Comparison of ENCODE assay signal across 22 cellular contexts in genomic region chr1:34879230-34879629, GRCh38. TPM values are rescaled to one million over a fixed set of nuclear protein-coding genes. Genes with fewer than 3 reads are reported as not detected.
"Had no signal": no experiment of that assay in that cellular context is flagged by ENCODE, and none has a peak within 500 bp of the region (broad histone marks: within the 10 kb centered on the region; RNA-seq: fewer than 3 reads in every experiment).

No MANE protein-coding gene starts in this region.

- H3K4me3 ChIP-seq: adrenal gland, breast epithelium, coronary artery, esophagus muscularis mucosa, gastroesophageal sphincter, heart left ventricle, lower lobe of right lung, sigmoid colon, thoracic aorta, upper lobe of left lung had no signal

- H3K4me1 ChIP-seq: adrenal gland, breast epithelium, esophagus muscularis mucosa, gastroesophageal sphincter, heart left ventricle, lower lobe of right lung, sigmoid colon, upper lobe of left lung had no signal

- H3K36me3 ChIP-seq: adrenal gland, breast epithelium, esophagus muscularis mucosa, gastroesophageal sphincter, heart left ventricle, lower lobe of right lung, sigmoid colon, thoracic aorta, upper lobe of left lung had no signal

- ATAC-seq: activated CD4-positive, alpha-beta T cell treated with anti-CD3 and anti-CD28 coated beads for 36 hours; activated naive CD4-positive, alpha-beta T cell treated with anti-CD3 and anti-CD28 coated beads, Interleukin-2, amount 50 U/mL, for 72 hours; gastroesophageal sphincter; heart left ventricle; lower lobe of right lung; natural killer cell treated with Interleukin-12 subunit alpha and Interleukin-12 subunit beta and Interleukin-15 and Interleukin-18, amount 100 ng/mL, for 72 hours; stimulated activated memory B cell treated with anti-CD40 and anti-IgM and Interleukin-4, amounts not matched to agents 10 μg/mL and 1 μg/mL and 100 μg/mL, for 72 hours had no signal

- H3K27ac Mint-ChIP-seq: activated CD4-positive, alpha-beta memory T cell treated with anti-CD3 and anti-CD28 coated beads, Interleukin-2, amount 10 ng/mL, durations not matched to agents 7 days and 5 days; activated CD4-positive, alpha-beta T cell treated with anti-CD3 and anti-CD28 coated beads for 36 hours; activated naive CD4-positive, alpha-beta T cell treated with anti-CD3 and anti-CD28 coated beads, Interleukin-2, amount 50 U/mL, for 72 hours; mesothelial cell of epicardium; natural killer cell treated with Interleukin-12 subunit alpha and Interleukin-12 subunit beta and Interleukin-15 and Interleukin-18, amount 100 ng/mL, for 72 hours; stimulated activated memory B cell treated with anti-CD40 and anti-IgM and Interleukin-4, amounts not matched to agents 10 μg/mL and 1 μg/mL and 100 μg/mL, for 72 hours; T-helper 2 cell treated with Interferon-gamma antibody and Interleukin-4, amounts not matched to agents 5 μg/mL and 100 μg/mL, for 36 hours had no signal

- H3K4me1 Mint-ChIP-seq: activated CD4-positive, alpha-beta memory T cell treated with anti-CD3 and anti-CD28 coated beads, Interleukin-2, amount 10 ng/mL, durations not matched to agents 7 days and 5 days; activated CD4-positive, alpha-beta T cell treated with anti-CD3 and anti-CD28 coated beads for 36 hours; mesothelial cell of epicardium; stimulated activated memory B cell treated with anti-CD40 and anti-IgM and Interleukin-4, amounts not matched to agents 10 μg/mL and 1 μg/mL and 100 μg/mL, for 72 hours had no signal

- DNase-seq: activated CD4-positive, alpha-beta memory T cell treated with anti-CD3 and anti-CD28 coated beads, Interleukin-2, amount 10 ng/mL, durations not matched to agents 7 days and 5 days; activated CD4-positive, alpha-beta T cell treated with anti-CD3 and anti-CD28 coated beads for 36 hours; activated effector memory CD4-positive, alpha-beta T cell treated with anti-CD3 and anti-CD28 coated beads, Interleukin-2, amount 50 U/mL, for 16 hours; activated T-cell treated with anti-CD3 and anti-CD28 coated beads, Interleukin-2, amount 50 U/mL, for 48 hours; adrenal gland; heart left ventricle; lower lobe of right lung; nucleus accumbens; sigmoid colon; stimulated activated CD4-positive, alpha-beta T cell treated with anti-CD3 and anti-CD28 coated beads, Interleukin-4, amount 100 ng/mL, for 4 hours; upper lobe of left lung had no signal

- H3K27me3 ChIP-seq: upper lobe of left lung had no signal

- H3K9me3 ChIP-seq: adrenal gland, breast epithelium, lower lobe of right lung, sigmoid colon, thoracic aorta, upper lobe of left lung had no signal

- H3K9me3 Mint-ChIP-seq: activated CD4-positive, alpha-beta memory T cell treated with anti-CD3 and anti-CD28 coated beads, Interleukin-2, amount 10 ng/mL, durations not matched to agents 7 days and 5 days; activated naive CD4-positive, alpha-beta T cell treated with anti-CD3 and anti-CD28 coated beads, Interleukin-2, amount 50 U/mL, for 72 hours; mesothelial cell of epicardium; natural killer cell treated with Interleukin-12 subunit alpha and Interleukin-12 subunit beta and Interleukin-15 and Interleukin-18, amount 100 ng/mL, for 72 hours; stimulated activated memory B cell treated with anti-CD40 and anti-IgM and Interleukin-4, amounts not matched to agents 10 μg/mL and 1 μg/mL and 100 μg/mL, for 72 hours; T-helper 2 cell treated with Interferon-gamma antibody and Interleukin-4, amounts not matched to agents 5 μg/mL and 100 μg/mL, for 36 hours had no signal

- H3K27ac ChIP-seq: adrenal gland, breast epithelium, coronary artery, esophagus muscularis mucosa, gastroesophageal sphincter, heart left ventricle, lower lobe of right lung, sigmoid colon, thoracic aorta, upper lobe of left lung had no signal

- H3K4me3 Mint-ChIP-seq: activated CD4-positive, alpha-beta memory T cell treated with anti-CD3 and anti-CD28 coated beads, Interleukin-2, amount 10 ng/mL, durations not matched to agents 7 days and 5 days; activated CD4-positive, alpha-beta T cell treated with anti-CD3 and anti-CD28 coated beads for 36 hours; mesothelial cell of epicardium; natural killer cell treated with Interleukin-12 subunit alpha and Interleukin-12 subunit beta and Interleukin-15 and Interleukin-18, amount 100 ng/mL, for 72 hours; stimulated activated memory B cell treated with anti-CD40 and anti-IgM and Interleukin-4, amounts not matched to agents 10 μg/mL and 1 μg/mL and 100 μg/mL, for 72 hours; T-helper 2 cell treated with Interferon-gamma antibody and Interleukin-4, amounts not matched to agents 5 μg/mL and 100 μg/mL, for 36 hours had no signal

- H3K36me3 Mint-ChIP-seq: activated naive CD4-positive, alpha-beta T cell treated with anti-CD3 and anti-CD28 coated beads, Interleukin-2, amount 50 U/mL, for 72 hours; mesothelial cell of epicardium; natural killer cell treated with Interleukin-12 subunit alpha and Interleukin-12 subunit beta and Interleukin-15 and Interleukin-18, amount 100 ng/mL, for 72 hours had no signal

RNA-seq across cellular contexts. Expression of gene DLGAP3, which starts 50.2 kb away (rescaled TPM):
- polyA plus RNA-seq: keratinocyte had no signal
